Comparison of ENCODE assay signal across 1 cellular context in genomic region chr1:85465099-85465790, GRCh38.
TF ChIP-seq lines count a peak whose summit lies in the region.

Gene DDAH1 (minus strand): TSS chr1:85465159. CDS start chr1:85465045, 114 bp downstream.

TF ChIP-seq in H1, 55 proteins besides CTCF, POLR2A, EP300 and RAD21 (continued from another document):
- TF ChIP-seq KDM1A (IDR thresholded peaks at IDR 0.05; ENCODE audit: borderline replicate concordance, low read length) (no peak), BRCA1 (IDR thresholded peaks at IDR 0.05; ENCODE audit: low read depth, low read length) (peak; percentile 55; the same call in 1 of the 2 replicates), RFX5 (IDR thresholded peaks at IDR 0.05; ENCODE audit: borderline replicate concordance, low read depth, low read length) (no peak), JUND (IDR thresholded peaks at IDR 0.05; ENCODE audit: low read length) (no peak), GABPA (IDR thresholded peaks at IDR 0.05; ENCODE audit: borderline replicate concordance, insufficient read depth, low read length) (peak; percentile 10; the same call in 1 of the 2 replicates), EGR1 (IDR thresholded peaks at IDR 0.05; ENCODE audit: borderline replicate concordance, low read depth, low read length) (0 out of 2 replicates have a peak, but pooled peaks have one; percentile 17)
TF ChIP-seq in H1: peak in this region for 10.
